ENCODE assay signal across 32 cellular contexts in the genomic region with DNA sequence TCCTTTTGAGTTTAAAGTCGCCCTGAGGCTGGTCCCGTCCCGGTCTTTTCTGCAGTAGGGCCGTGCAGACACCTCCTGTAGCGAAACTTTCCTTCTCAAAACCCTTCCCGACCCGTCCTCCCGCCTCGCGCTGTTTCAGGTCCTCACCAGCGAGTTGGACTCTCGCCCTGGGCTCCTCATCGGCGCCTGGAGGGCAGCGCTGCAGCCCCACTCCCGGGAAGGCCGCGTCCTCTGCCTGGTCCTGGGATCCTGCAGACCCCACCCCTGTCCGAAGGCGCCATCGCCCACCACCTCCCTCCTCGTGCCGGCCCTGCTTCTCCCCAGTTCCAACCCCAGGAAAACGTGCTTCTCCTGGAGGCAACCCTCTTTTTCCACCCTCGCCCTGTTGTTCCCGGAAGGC. TPM values are rescaled to one million over a fixed set of nuclear protein-coding genes. Genes with fewer than 3 reads are reported as not detected.
DNase-seq lines count a peak whose midpoint lies in the region; ATAC-seq, FAIRE-seq and TF ChIP-seq lines count a peak whose summit lies in the region.
"Had no signal": no experiment of that assay in that cellular context is flagged by ENCODE, and none has a peak within 500 bp of the region (broad histone marks: within the 10 kb centered on the region; RNA-seq: fewer than 3 reads in every experiment).

No MANE protein-coding gene starts in this region.

- peaks cover 50% of the 10 kb centered on the region for H3K36me3 ChIP-seq in right atrium auricular region
- peaks cover 11 to 25% of the 10 kb centered on the region in 2 donors for H3K36me3 ChIP-seq in small intestine (ENCODE audit: control insufficient read depth in 2 of 2, insufficient read depth in 2 of 2, low read length in 2 of 2)

- no peak overlapping the region for H3K4me3 Mint-ChIP-seq in osteocyte (ENCODE audit: unreplicated experiment)
- H3K4me3 Mint-ChIP-seq: activated CD8-positive, alpha-beta memory T cell treated with anti-CD3 and anti-CD28 coated beads, Interleukin-2, amount 10 ng/mL, durations not matched to agents 7 days and 5 days; activated naive CD4-positive, alpha-beta T cell treated with anti-CD3 and anti-CD28 coated beads, Interleukin-2, amount 10 ng/mL, durations not matched to agents 7 days and 5 days; CD4-positive, CD25-positive, alpha-beta regulatory T cell; IgD-negative memory B cell had no signal

- FAIRE-seq in small intestine (lab: Jason Lieb, UNC), result no peak
- no peak for FAIRE-seq in D721Med (lab: Jason Lieb, UNC)
- FAIRE-seq: bronchial epithelial cell, GM12892 had no signal

- TF ChIP-seq CTCF in right atrium auricular region (IDR thresholded peaks at IDR 0.05) (no peak), osteocyte (IDR thresholded peaks at IDR 0.05) (no peak), D721Med (IDR thresholded peaks at IDR 0.05; ENCODE audit: insufficient read depth, missing control alignments) (no peak)

- H3K4me1 ChIP-seq in right atrium auricular region (no peaks in the 10 kb centered on the region), small intestine (ENCODE audit: control insufficient read depth in 2 of 2, insufficient read depth in 1 of 2, low read depth in 1 of 2, low read length in 1 of 2) (no peaks in the 10 kb centered on the region)

- WGBS in small intestine, 3 donors, result 52 to 85% (median 82%) methylated on average over 26 of the region's 26 CpGs

- H3K27ac ChIP-seq in right atrium auricular region (no peak overlapping the region), small intestine (ENCODE audit: low read depth in 1 of 2, low read length in 1 of 2) (no peak overlapping the region)
- H3K27ac ChIP-seq: coronary artery, GM23248, PC-9, WERI-Rb-1 had no signal

- H3K27me3 Mint-ChIP-seq in osteocyte (ENCODE audit: unreplicated experiment), result no peaks in the 10 kb centered on the region
- H3K27me3 Mint-ChIP-seq: activated CD8-positive, alpha-beta memory T cell treated with anti-CD3 and anti-CD28 coated beads, Interleukin-2, amount 10 ng/mL, durations not matched to agents 7 days and 5 days; activated naive CD4-positive, alpha-beta T cell treated with anti-CD3 and anti-CD28 coated beads, Interleukin-2, amount 10 ng/mL, durations not matched to agents 7 days and 5 days; CD4-positive, CD25-positive, alpha-beta regulatory T cell; IgD-negative memory B cell; naive thymus-derived CD4-positive, alpha-beta T cell had no signal

- intact Hi-C loops in Right ventricle myocardium superior (cut with DNase I), result no loop called here
- intact Hi-C loops in left ventricle myocardium superior (cut with micrococcal nuclease), result no loop called here

- H3K27me3 ChIP-seq in right atrium auricular region (no peaks in the 10 kb centered on the region), small intestine (ENCODE audit: control insufficient read depth in 2 of 2, insufficient read depth in 2 of 2, low read length in 2 of 2) (no peaks in the 10 kb centered on the region)

- H3K4me3 ChIP-seq in right atrium auricular region (no peak overlapping the region), small intestine (ENCODE audit: low read depth in 1 of 2, low read length in 2 of 2) (no peak overlapping the region)
- H3K4me3 ChIP-seq: coronary artery, GM23248, PC-9 had no signal

- no peak overlapping the region for H3K27ac Mint-ChIP-seq in osteocyte (ENCODE audit: unreplicated experiment)
- H3K27ac Mint-ChIP-seq: activated CD8-positive, alpha-beta memory T cell treated with anti-CD3 and anti-CD28 coated beads, Interleukin-2, amount 10 ng/mL, durations not matched to agents 7 days and 5 days; activated naive CD4-positive, alpha-beta T cell treated with anti-CD3 and anti-CD28 coated beads, Interleukin-2, amount 10 ng/mL, durations not matched to agents 7 days and 5 days; CD4-positive, CD25-positive, alpha-beta regulatory T cell; naive thymus-derived CD4-positive, alpha-beta T cell had no signal

- H3K4me1 Mint-ChIP-seq in osteocyte (ENCODE audit: unreplicated experiment), result no peaks in the 10 kb centered on the region
- H3K4me1 Mint-ChIP-seq: activated CD8-positive, alpha-beta memory T cell treated with anti-CD3 and anti-CD28 coated beads, Interleukin-2, amount 10 ng/mL, durations not matched to agents 7 days and 5 days; activated naive CD4-positive, alpha-beta T cell treated with anti-CD3 and anti-CD28 coated beads, Interleukin-2, amount 10 ng/mL, durations not matched to agents 7 days and 5 days; CD4-positive, CD25-positive, alpha-beta regulatory T cell; IgD-negative memory B cell; naive thymus-derived CD4-positive, alpha-beta T cell had no signal

- H3K9me3 ChIP-seq in right atrium auricular region (no peaks in the 10 kb centered on the region), small intestine (ENCODE audit: control insufficient read depth, low read depth) (peaks cover 6% of the 10 kb centered on the region)

- H3K9me3 Mint-ChIP-seq in osteocyte (ENCODE audit: unreplicated experiment), result peaks cover 27% of the 10 kb centered on the region

- DNase-seq in Right ventricle myocardium superior (peak; percentile 44), right atrium auricular region (ENCODE audit: low spot score) (no peak), left ventricle myocardium superior (peak; percentile 36), osteocyte (ENCODE audit: extremely low spot score, unreplicated experiment) (peak; percentile 83), small intestine (no peak), C1 segment of cervical spinal cord (lab: John Stamatoyannopoulos, UW) (no peak), D721Med (ENCODE audit: insufficient read length, low spot score) (no peak)
- DNase-seq: 8988T; activated CD4-positive, alpha-beta T cell treated with anti-CD3 and anti-CD28 coated beads, Interleukin-2, amount 50 U/mL, for 1 hour; activated CD8-positive, alpha-beta memory T cell treated with anti-CD3 and anti-CD28 coated beads, Interleukin-2, amount 10 ng/mL, durations not matched to agents 7 days and 5 days; activated naive CD4-positive, alpha-beta T cell treated with anti-CD3 and anti-CD28 coated beads, Interleukin-2, amount 10 ng/mL, durations not matched to agents 7 days and 5 days; amniotic stem cell; CD4-positive, CD25-positive, alpha-beta regulatory T cell; effector memory CD4-positive, alpha-beta T cell; erythroblast; foreskin melanocyte; GM23248; left colon; naive thymus-derived CD4-positive, alpha-beta T cell; NCI-H1092 treated with DMSO at 0.1 percent for 48 hours; NCI-H187 treated with DMSO at 0.1 percent for 48 hours; NCI-H2171 treated with DMSO at 0.1 percent for 48 hours; NCI-H524; PC-9; SHP77; stimulated activated CD4-positive, alpha-beta T cell treated with anti-CD3 and anti-CD28 coated beads, Interleukin-2, amount 100 ng/mL, for 48 hours; WERI-Rb-1 had no signal

- ATAC-seq in Right ventricle myocardium superior (ENCODE audit: poor library complexity), result peak; percentile 75
- peak; percentile 78 for ATAC-seq in left ventricle myocardium superior
- no peak for ATAC-seq in GM18861 (IDR thresholded peaks at IDR 0.05; ENCODE audit: unreplicated experiment)
- ATAC-seq: activated CD8-positive, alpha-beta memory T cell treated with anti-CD3 and anti-CD28 coated beads, Interleukin-2, amount 10 ng/mL, durations not matched to agents 7 days and 5 days; left colon; naive thymus-derived CD4-positive, alpha-beta T cell had no signal

- H3K36me3 Mint-ChIP-seq in osteocyte (ENCODE audit: unreplicated experiment), result peaks cover 58% of the 10 kb centered on the region

RNA-seq across cellular contexts. Expression of gene ZNF701, which starts 15.0 kb away (rescaled TPM):
- total RNA-seq in Right ventricle myocardium superior, result 15.6 TPM
- 10 to 100 TPM; 12.7 to 13.6 TPM for total RNA-seq in right atrium auricular region
- total RNA-seq in left ventricle myocardium superior, result 18.2 TPM
- total RNA-seq in osteocyte, result 15.6 and 16.1 TPM in 2 replicates
- 1 to 10 TPM; 2.7 to 6.2 (median 4.7) TPM for polyA plus RNA-seq in small intestine

RNA-seq across cellular contexts. Expression of gene ZNF83, which starts 53.1 kb away (rescaled TPM):
- total RNA-seq in Right ventricle myocardium superior (15.6 TPM), right atrium auricular region (10 to 100 TPM; 16.6 to 24.4 TPM), left ventricle myocardium superior (15.8 TPM), osteocyte (55.6 and 58.1 TPM in 2 replicates)
- polyA plus RNA-seq in small intestine, result 10 to 100 TPM in 1 of 3 donors, 1 to 10 TPM in 2; 4.3 to 15.4 (median 9.9) TPM

RNA-seq across cellular contexts. Expression of gene ZNF808, which starts 57.6 kb away (rescaled TPM):
- total RNA-seq in Right ventricle myocardium superior (32.6 TPM), right atrium auricular region (10 to 100 TPM; 22.0 to 30.3 TPM), left ventricle myocardium superior (32.9 TPM), osteocyte (22.8 and 29.2 TPM in 2 replicates)
- polyA plus RNA-seq in small intestine, result 1 to 10 TPM; 1.1 to 4.1 (median 4.0) TPM

Comparison
In these comparisons a context has a peak if more than half of its experiments do, and no peak if none do; other contexts are left out.
1. DNase-seq: peak in Right ventricle myocardium superior (single experiment), left ventricle myocardium superior (single experiment) and osteocyte (single experiment); none in right atrium auricular region (single experiment), small intestine (single experiment), C1 segment of cervical spinal cord (0 of 14) and D721Med (single experiment).